ENCODE assay signal across 1 cellular context in genomic region chr12:48197967-48198618, GRCh38.
TF ChIP-seq lines count a peak whose summit lies in the region.

No MANE protein-coding gene starts in this region.

TF ChIP-seq in K562, 482 proteins besides CTCF, POLR2A, EP300 and RAD21 (continued from another document and continues in another):
- TF ChIP-seq CUX1 (CRISPR knock-in tag; IDR thresholded peaks at IDR 0.05) (no peak), THAP7 (CRISPR knock-in tag; IDR thresholded peaks at IDR 0.05) (no peak), CREB3 (tag; conservative IDR thresholded peaks at IDR 0.05; ENCODE audit: low read depth) (no peak), ZNF217 (CRISPR knock-in tag; IDR thresholded peaks at IDR 0.05) (0 out of 2 replicates have a peak, but pooled peaks have one; percentile 51), ZNF316 (IDR thresholded peaks at IDR 0.05) (no peak), MYNN (IDR thresholded peaks at IDR 0.05) (no peak), MYNN (CRISPR knock-in tag; IDR thresholded peaks at IDR 0.05) (no peak), ZBED1 (IDR thresholded peaks at IDR 0.05) (no peak), E2F5 (CRISPR knock-in tag; IDR thresholded peaks at IDR 0.05) (0 out of 2 replicates have a peak, but pooled peaks have one; percentile 44), RBM22 (IDR thresholded peaks at IDR 0.05; ENCODE audit: low read depth, low read length, poor library complexity, severe bottlenecking) (peak; percentile 32), POLR3A (IDR thresholded peaks at IDR 0.05; ENCODE audit: borderline replicate concordance, extremely low read depth, insufficient read depth, insufficient read length) (no peak), SRSF9 (IDR thresholded peaks at IDR 0.05; ENCODE audit: borderline replicate concordance, low read depth, low read length) (no peak), SNIP1 (IDR thresholded peaks at IDR 0.05; ENCODE audit: low read depth) (no peak), MNT (conservative IDR thresholded peaks at IDR 0.05) (0 out of 4 replicates have a peak, but pooled peaks of 1 of the 2 experiments have one; percentile 39), KHSRP (IDR thresholded peaks at IDR 0.05) (no peak), KLF10 (CRISPR knock-in tag; IDR thresholded peaks at IDR 0.05) (no peak), ZNF444 (CRISPR knock-in tag; IDR thresholded peaks at IDR 0.05) (no peak), TCF7L2 (IDR thresholded peaks at IDR 0.05; ENCODE audit: low read depth, low read length) (no peak), ZBTB17 (CRISPR knock-in tag; IDR thresholded peaks at IDR 0.05) (no peak), SMARCB1 (IDR thresholded peaks at IDR 0.05; ENCODE audit: insufficient read length, low read depth) (no peak), ZNF318 (IDR thresholded peaks at IDR 0.05; ENCODE audit: borderline replicate concordance in 1 of 2, low read depth in 1 of 2) (no peak), U2AF1 (optimal IDR thresholded peaks at IDR 0.05; ENCODE audit: low read depth, low read length) (no peak), CTBP1 (IDR thresholded peaks at IDR 0.05; ENCODE audit: borderline replicate concordance) (peak; percentile 83), USF2 (CRISPR knock-in tag; IDR thresholded peaks at IDR 0.05) (no peak), SOX6 (IDR thresholded peaks at IDR 0.05) (peak; percentile 73), RBBP5 (IDR thresholded peaks at IDR 0.05; ENCODE audit: borderline replicate concordance, insufficient read depth, low read length, poor library complexity, severe bottlenecking) (peak; percentile 70), SRSF1 (IDR thresholded peaks at IDR 0.05; ENCODE audit: low read depth, low read length) (no peak), NR4A1 (CRISPR knock-in tag; IDR thresholded peaks at IDR 0.05) (no peak), NR4A1 (tag; IDR thresholded peaks at IDR 0.05) (0 out of 2 replicates have a peak, but pooled peaks have one; percentile 13), ETV6 (IDR thresholded peaks at IDR 0.05; ENCODE audit: borderline replicate concordance in 1 of 2, low read depth in 2 of 2, low read length in 1 of 2) (no peak), ETV6 (CRISPR knock-in tag; IDR thresholded peaks at IDR 0.05; ENCODE audit: borderline replicate concordance) (peak; percentile 62; the same call in 1 of the 2 replicates), NFXL1 (CRISPR knock-in tag; IDR thresholded peaks at IDR 0.05) (no peak), HMG20B (CRISPR knock-in tag; IDR thresholded peaks at IDR 0.05) (no peak), ZNF41 (CRISPR knock-in tag; conservative IDR thresholded peaks at IDR 0.05) (no peak), NFATC3 (IDR thresholded peaks at IDR 0.05) (no peak), ATF6 (CRISPR knock-in tag; IDR thresholded peaks at IDR 0.05) (peak; percentile 68), ETS2 (tag; IDR thresholded peaks at IDR 0.05; ENCODE audit: borderline replicate concordance, poor library complexity, severe bottlenecking) (no peak), ZFP30 (CRISPR knock-in tag; IDR thresholded peaks at IDR 0.05; ENCODE audit: borderline replicate concordance) (no peak), IRF9 (tag; IDR thresholded peaks at IDR 0.05) (no peak), KLF13 (tag; IDR thresholded peaks at IDR 0.05; ENCODE audit: borderline replicate concordance, low read depth) (no peak), POLR2H (tag; IDR thresholded peaks at IDR 0.05; ENCODE audit: low read depth) (peak; percentile 96), RBM15 (IDR thresholded peaks at IDR 0.05; ENCODE audit: insufficient read depth, low read length) (no peak)
